In the genomic region with DNA sequence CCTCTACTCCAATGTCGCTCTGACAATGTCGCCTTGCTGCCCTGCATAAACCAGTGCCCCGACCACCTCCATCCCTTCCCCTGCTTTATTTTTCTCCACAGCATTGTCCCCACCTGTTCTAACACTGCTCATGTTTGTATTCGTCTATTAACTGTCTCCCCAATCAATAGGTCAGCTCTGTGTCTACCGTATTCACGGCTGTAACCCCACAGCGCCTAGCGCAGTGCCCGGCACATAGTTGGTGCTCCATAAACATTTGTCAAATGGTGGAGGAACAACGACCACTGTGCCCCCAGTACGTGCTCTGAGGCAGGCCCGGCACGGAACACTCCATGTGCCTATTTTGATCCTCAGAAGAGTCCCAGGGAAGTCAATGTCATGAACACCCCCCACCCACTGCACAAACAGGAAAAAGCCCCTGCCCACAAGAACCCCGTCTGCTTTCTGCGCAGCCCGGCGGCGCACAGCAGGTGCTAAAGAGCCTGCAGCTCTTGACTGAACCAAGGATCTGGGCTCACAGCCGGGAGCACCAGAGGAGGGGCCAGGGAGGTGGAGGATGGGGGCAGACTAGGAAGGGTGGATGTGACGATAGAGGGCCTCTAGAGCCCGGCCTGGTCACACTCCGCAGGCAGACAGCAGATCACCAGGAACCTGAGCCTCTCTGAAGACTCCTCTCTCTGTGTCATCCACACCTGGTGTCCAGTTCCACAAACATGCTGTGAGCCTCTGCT, we compare ENCODE assay signal across 1 cellular context.
TF ChIP-seq lines count a peak whose summit lies in the region.

No MANE protein-coding gene starts in this region.

TF ChIP-seq in A549, 52 proteins besides CTCF, POLR2A, EP300 and RAD21 (continued from another document):
- no peak for TF ChIP-seq HMGXB4 (CRISPR knock-in tag; IDR thresholded peaks at IDR 0.05; ENCODE audit: borderline replicate concordance)
- TF ChIP-seq NPAS2 (CRISPR knock-in tag; IDR thresholded peaks at IDR 0.05; ENCODE audit: borderline replicate concordance) = no peak
